Comparison of ENCODE assay signal across 14 cellular contexts in the genomic region with DNA sequence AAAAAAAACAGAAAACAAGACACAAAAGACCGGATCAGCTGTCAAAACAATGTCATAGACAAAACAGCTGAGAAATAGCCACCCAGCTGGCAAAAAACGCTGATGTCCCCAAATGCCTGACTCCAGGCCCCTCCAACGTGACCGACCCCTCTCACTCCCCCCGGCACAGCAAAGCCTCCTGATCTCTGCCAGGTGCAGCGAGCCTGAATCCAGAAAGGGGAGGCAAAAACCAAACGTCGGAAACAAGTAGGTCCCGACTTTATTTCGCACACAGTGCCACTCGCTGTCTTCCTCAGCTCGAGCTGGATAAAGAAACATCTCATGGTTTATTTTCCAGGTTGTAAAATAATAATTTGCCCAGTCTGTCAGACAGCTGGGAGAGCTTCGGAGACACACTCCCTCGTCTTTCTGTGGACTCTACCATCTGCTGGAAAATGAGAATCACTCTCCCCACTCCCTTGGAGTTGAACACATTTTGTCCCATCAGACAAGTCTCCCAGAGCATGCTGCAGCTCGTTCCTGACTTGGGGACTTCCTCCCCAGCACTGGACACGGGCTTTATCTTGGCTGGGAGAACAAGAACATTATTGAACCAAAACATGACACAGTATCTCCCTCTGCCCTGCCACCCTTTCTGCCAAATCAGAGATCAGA.
A peak's percentile ranks its signal among the peaks of the same experiment; 100 is the strongest.
DNase-seq lines count a peak whose midpoint lies in the region; ATAC-seq and TF ChIP-seq lines count a peak whose summit lies in the region.
"Had no signal": no experiment of that assay in that cellular context is flagged by ENCODE, and none has a peak within 500 bp of the region (broad histone marks: within the 10 kb centered on the region; RNA-seq: fewer than 3 reads in every experiment).

No MANE protein-coding gene starts in this region.

- no peaks in the 10 kb centered on the region for H3K36me3 ChIP-seq in subcutaneous abdominal adipose tissue (ENCODE audit: control insufficient read depth in 5 of 5, insufficient read depth in 5 of 5, low read length in 5 of 5)
- H3K36me3 ChIP-seq: adrenal gland had no signal

- peaks cover 3 to 74% (median 66%) of the 10 kb centered on the region in 5 donors for H3K4me1 ChIP-seq in subcutaneous abdominal adipose tissue (ENCODE audit: control insufficient read depth in 5 of 5, insufficient read depth in 5 of 5, low read length in 5 of 5)

- H3K27ac ChIP-seq in dorsolateral prefrontal cortex (peak overlapping the region; percentile 45 to 92 (median 83)), subcutaneous abdominal adipose tissue (ENCODE audit: low read depth, low read length) (peak overlapping the region; percentile 76)

- DNase-seq in NCI-H2171 treated with DMSO at 0.1 percent for 48 hours (lab: John Stamatoyannopoulos, UW), result peak; percentile 52
- DNase-seq in dorsolateral prefrontal cortex, result peak in 4 of 10 donors; percentile 37 to 62 (median 54)
- peak; percentile 47 for DNase-seq in medulla oblongata (ENCODE audit: extremely low spot score)
- no peak for DNase-seq in NCI-H510A (lab: John Stamatoyannopoulos, UW)
- DNase-seq in RKO (ENCODE audit: low spot score), result no peak
- DNase-seq: AML-193; effector memory CD4-positive, alpha-beta T cell; NCI-H446 treated with DMSO at 0.1 percent for 48 hours; SHP77 treated with DMSO at 0.1 percent for 48 hours; small intestine had no signal

- peak overlapping the region in 54 of 59 donors; percentile 1 to 55 (median 33) for H3K4me3 ChIP-seq in dorsolateral prefrontal cortex
- peak overlapping the region in 1 of 5 donors; percentile 17 for H3K4me3 ChIP-seq in subcutaneous abdominal adipose tissue (ENCODE audit: low read depth in 1 of 5, low read length in 5 of 5)
- H3K4me3 ChIP-seq: adrenal gland had no signal

- H3K9ac ChIP-seq in subcutaneous abdominal adipose tissue (ENCODE audit: low read length in 5 of 5), result peak overlapping the region in 2 of 5 donors; percentile 27 to 43

- no peaks in the 10 kb centered on the region for H3K9me3 ChIP-seq in subcutaneous abdominal adipose tissue (ENCODE audit: control insufficient read depth in 5 of 5, low read length in 5 of 5)
- H3K9me3 ChIP-seq: adrenal gland had no signal

- no peaks in the 10 kb centered on the region for H3K27me3 ChIP-seq in dorsolateral prefrontal cortex
- H3K27me3 ChIP-seq in subcutaneous abdominal adipose tissue (ENCODE audit: control insufficient read depth in 5 of 5, insufficient read depth in 4 of 5, low read length in 5 of 5), result peaks cover 0 to 7% (median 3%) of the 10 kb centered on the region in 5 donors

- no peak for TF ChIP-seq CTCF in dorsolateral prefrontal cortex (IDR thresholded peaks at IDR 0.05 in 54 of 56, conservative IDR thresholded peaks at IDR 0.05 in 2 of 56; ENCODE audit: low read depth in 1 of 56, partially characterized antibody in 56 of 56)

- intact Hi-C loops in dorsolateral prefrontal cortex (cut with DNase I), result loop anchor here in 1 of 2 donors (5.0 to 10.0 kb wide), 2 partner anchors 185 to 368 kb away; no protein-coding TSS in a partner anchor

- ATAC-seq in GM18519 (IDR thresholded peaks at IDR 0.05; ENCODE audit: low FRiP score, unreplicated experiment) (no peak), HG03095 (IDR thresholded peaks at IDR 0.05; ENCODE audit: unreplicated experiment) (no peak)

Comparison
In these comparisons a context has a peak if more than half of its experiments do, and no peak if none do; other contexts are left out.
1. DNase-seq: peak in NCI-H2171 treated with DMSO at 0.1 percent for 48 hours (single experiment) and medulla oblongata (single experiment); none in NCI-H510A (single experiment) and RKO (single experiment).